ENCODE assay signal across 22 cellular contexts in genomic region chr17:19539040-19539399, GRCh38. TPM values are rescaled to one million over a fixed set of nuclear protein-coding genes. Genes with fewer than 3 reads are reported as not detected.
A peak's percentile ranks its signal among the peaks of the same experiment; 100 is the strongest.
DNase-seq lines count a peak whose midpoint lies in the region; ATAC-seq and TF ChIP-seq lines count a peak whose summit lies in the region.
"Had no signal": no experiment of that assay in that cellular context is flagged by ENCODE, and none has a peak within 500 bp of the region (broad histone marks: within the 10 kb centered on the region; RNA-seq: fewer than 3 reads in every experiment).

No MANE protein-coding gene starts in this region.

- H3K4me2 ChIP-seq in OCI-LY3 (ENCODE audit: low read length), result peak overlapping the region; percentile 77

- H3K27me3 ChIP-seq in OCI-LY3 (ENCODE audit: low read depth, low read length), result no peaks in the 10 kb centered on the region
- no peaks in the 10 kb centered on the region for H3K27me3 ChIP-seq in gastrocnemius medialis
- H3K27me3 ChIP-seq: testis had no signal

- DNase-seq in globus pallidus (ENCODE audit: low spot score) (peak; percentile 38), medulla oblongata (ENCODE audit: extremely low spot score) (peak; percentile 53), gastrocnemius medialis (peak; percentile 75 to 87), NCI-H524 treated with DMSO at 0.1 percent for 48 hours (lab: John Stamatoyannopoulos, UW) (no peak), kidney glomerular epithelial cell (lab: John Stamatoyannopoulos, UW) (no peak)
- DNase-seq in activated T-cell treated with anti-CD3 and anti-CD28 coated beads, Interleukin-2, amount 50 U/mL, for 1 hour, result no peak
- DNase-seq: activated CD4-positive, alpha-beta T cell treated with anti-CD3 and anti-CD28 coated beads, Interleukin-2, amount 50 U/mL, for 1 hour; activated CD8-positive, alpha-beta memory T cell treated with anti-CD3 and anti-CD28 coated beads, Interleukin-2, amount 10 ng/mL, durations not matched to agents 7 days and 5 days; CD4-positive, alpha-beta memory T cell; HCEC 1CT; NCI-H1092 treated with DMSO at 0.1 percent for 48 hours; NCI-H1930; NCI-H2227 treated with DMSO at 0.1 percent for 48 hours; SHP77 treated with DMSO at 0.1 percent for 48 hours; stimulated activated CD4-positive, alpha-beta T cell treated with anti-CD3 and anti-CD28 coated beads, Interleukin-12 subunit alpha, Interleukin-12 subunit beta, amount 100 ng/mL, for 4 hours; stimulated activated CD4-positive, alpha-beta T cell treated with anti-CD3 and anti-CD28 coated beads, Interleukin-4, amount 100 ng/mL, for 4 hours; stimulated activated naive CD4-positive, alpha-beta T cell treated with Interleukin-2 at 50 U/mL for 16 hours; SW 1271 had no signal

- H3K9ac ChIP-seq in OCI-LY3 (ENCODE audit: low read length), result peak overlapping the region; percentile 39; the same call in 1 of the 2 replicates

- no peaks in the 10 kb centered on the region for H4K20me1 ChIP-seq in OCI-LY3 (ENCODE audit: insufficient read depth, low read length)

- H3K9me3 ChIP-seq in OCI-LY3 (ENCODE audit: insufficient read depth, low read length) (no peaks in the 10 kb centered on the region), gastrocnemius medialis (no peaks in the 10 kb centered on the region)
- H3K9me3 ChIP-seq: testis had no signal

- TF ChIP-seq CTCF in OCI-LY3 (IDR thresholded peaks at IDR 0.05; ENCODE audit: low read depth, low read length) (no peak), gastrocnemius medialis (IDR thresholded peaks at IDR 0.05 in 4 of 5, conservative IDR thresholded peaks at IDR 0.05 in 1 of 5) (no peak)

- H3K4me3 ChIP-seq in OCI-LY3 (ENCODE audit: low read length) (no peak overlapping the region), gastrocnemius medialis (no peak overlapping the region)
- H3K4me3 ChIP-seq: dorsolateral prefrontal cortex, testis had no signal

- H2AFZ ChIP-seq in OCI-LY3 (ENCODE audit: low read depth, low read length), result no peak overlapping the region

- H3K27ac ChIP-seq in OCI-LY3 (ENCODE audit: low read length), result no peak overlapping the region
- H3K27ac ChIP-seq in gastrocnemius medialis, result peak overlapping the region; percentile 89 to 94 (median 91)

- no peaks in the 10 kb centered on the region for H3K36me3 ChIP-seq in OCI-LY3 (replicated peaks; ENCODE audit: low read depth, low read length)
- H3K36me3 ChIP-seq in gastrocnemius medialis, result peaks cover 0 to 6% of the 10 kb centered on the region in 2 donors

- in situ Hi-C loops in gastrocnemius medialis (cut with MboI; ENCODE audit: low sequenced_read_pairs in 4 of 4), result no loop called here

- H3K4me1 ChIP-seq in OCI-LY3 (ENCODE audit: low read length) (peaks cover 35% of the 10 kb centered on the region), gastrocnemius medialis (peaks cover 45 to 50% of the 10 kb centered on the region in 2 donors)

- peak in 1 of 2 donors; percentile 11 for TF ChIP-seq POLR2A in gastrocnemius medialis (IDR thresholded peaks at IDR 0.05)

- H3K79me2 ChIP-seq in OCI-LY3 (ENCODE audit: low read length), result peaks cover 63% of the 10 kb centered on the region

- intact Hi-C loops in gastrocnemius medialis (cut with DNase I; ENCODE audit: low total_unique reads), result loop anchor here (2.0 to 10.0 kb wide), 3 partner anchors 24 to 164 kb away; partner anchors contain the start of genes ALDH3A2 and MAPK7

- ATAC-seq in gastrocnemius medialis, result peak; percentile 74
- ATAC-seq: activated CD8-positive, alpha-beta memory T cell treated with anti-CD3 and anti-CD28 coated beads, Interleukin-2, amount 10 ng/mL, durations not matched to agents 7 days and 5 days; WTC11 had no signal

RNA-seq across cellular contexts. Expression of gene SLC47A1, which starts 5.4 kb away (rescaled TPM):
- 100 to 1,000 TPM in 3 of 4 donors, 10 to 100 TPM in 1; 34.2 to 257 (median 133) TPM for total RNA-seq in gastrocnemius medialis

Comparison
In these comparisons a context has a peak if more than half of its experiments do, and no peak if none do; other contexts are left out.
1. DNase-seq: peak in globus pallidus (single experiment), medulla oblongata (single experiment) and gastrocnemius medialis (2 of 2); none in NCI-H524 treated with DMSO at 0.1 percent for 48 hours (single experiment), activated T-cell treated with anti-CD3 and anti-CD28 coated beads, Interleukin-2, amount 50 U/mL, for 1 hour (single experiment) and kidney glomerular epithelial cell (single experiment).